1 cellular context compared by ENCODE assay signal in the genomic region with DNA sequence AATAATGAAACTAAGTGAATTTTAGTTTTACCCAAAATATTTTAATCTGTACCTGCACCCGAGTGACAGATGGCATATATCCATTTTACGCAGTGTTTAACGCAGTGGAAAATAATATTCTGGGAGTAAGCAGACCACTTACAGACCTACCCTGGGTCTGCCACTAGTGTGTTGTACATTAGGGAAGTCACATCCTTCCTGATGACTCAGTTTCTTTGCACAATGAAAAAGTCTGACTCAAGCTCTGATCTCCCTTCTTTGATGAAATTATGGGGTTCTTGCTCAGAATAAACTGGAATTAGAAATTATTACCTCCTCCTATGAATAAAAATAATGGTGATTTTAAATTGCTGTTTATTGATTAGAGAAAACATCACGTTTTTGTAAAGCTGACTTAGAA.
TF ChIP-seq lines count a peak whose summit lies in the region.

No MANE protein-coding gene starts in this region.

TF ChIP-seq in IMR-90, 13 proteins besides CTCF, POLR2A, EP300 and RAD21:
- TF ChIP-seq CEBPB (IDR thresholded peaks at IDR 0.05; ENCODE audit: low read depth, low read length): peak; percentile 39; the same call in 1 of the 2 replicates
- TF ChIP-seq RCOR1 (IDR thresholded peaks at IDR 0.05; ENCODE audit: insufficient replicate concordance, low read length): no peak
TF ChIP-seq in IMR-90: peak in this region for 1.
